31 cellular contexts compared by ENCODE assay signal in genomic region chr11:6271598-6271997, GRCh38. TPM values are rescaled to one million over a fixed set of nuclear protein-coding genes. Genes with fewer than 3 reads are reported as not detected.
"Had no signal": no experiment of that assay in that cellular context is flagged by ENCODE, and none has a peak within 500 bp of the region (broad histone marks: within the 10 kb centered on the region; RNA-seq: fewer than 3 reads in every experiment).

No MANE protein-coding gene starts in this region.

- FAIRE-seq: islet of Langerhans had no signal

- H3K9me3 ChIP-seq: mucosa of descending colon, ovary, testis, tibial artery had no signal

- H3K27me3 ChIP-seq: ovary, testis had no signal

- DNase-seq: cortex of kidney; effector CD4-positive, alpha-beta T cell; foreskin keratinocyte; glutamatergic neuron; heart right ventricle; hippocampal formation; left colon; mucosa of descending colon; naive B cell; occipital lobe; ovary; posterior cingulate gyrus; stimulated activated CD4-positive, alpha-beta T cell treated with anti-CD3 and anti-CD28 coated beads, Interleukin-12 subunit alpha, Interleukin-12 subunit beta, amount 100 ng/mL, for 4 hours; stimulated activated CD4-positive, alpha-beta T cell treated with anti-CD3 and anti-CD28 coated beads, Interleukin-1b, Interleukin-23, amount 100 ng/mL, for 48 hours; stimulated activated CD4-positive, alpha-beta T cell treated with anti-CD3 and anti-CD28 coated beads, Interleukin-4, amount 100 ng/mL, for 1 hour; stimulated activated CD8-positive, alpha-beta memory T cell treated with anti-CD3 and anti-CD28 coated beads, Interleukin-4, amount 100 ng/mL, for 48 hours; stimulated activated naive CD4-positive, alpha-beta T cell treated with Interleukin-2 at 50 U/mL for 16 hours; stomach; testis; tibial artery had no signal

- H3K4me2 ChIP-seq: smooth muscle cell had no signal

- H3K27ac ChIP-seq: foreskin keratinocyte, heart right ventricle, ovary, stomach, testis, tibial artery had no signal

- ATAC-seq: foreskin keratinocyte; left colon; mucosa of descending colon; natural killer cell treated with Interleukin-12 subunit alpha and Interleukin-12 subunit beta and Interleukin-15 and Interleukin-18, amount 100 ng/mL, for 72 hours; sciatic nerve had no signal

- H3K4me1 ChIP-seq: foreskin keratinocyte, stomach had no signal

- H3K4me3 ChIP-seq: lung, mucosa of descending colon, ovary, smooth muscle cell, stomach, tibial artery had no signal

- H3K36me3 ChIP-seq: heart right ventricle, ovary, tibial artery had no signal

RNA-seq across cellular contexts. Expression of gene CCKBR, which starts 12.0 kb away (rescaled TPM):
- total RNA-seq: dermis microvascular lymphatic vessel endothelial cell; foreskin keratinocyte; heart right ventricle; kidney epithelial cell; left colon; liver; lung; natural killer cell treated with Interleukin-12 subunit alpha and Interleukin-12 subunit beta and Interleukin-15 and Interleukin-18, amount 100 ng/mL, for 72 hours; pulmonary artery endothelial cell; subcutaneous adipose tissue; urinary bladder had no signal
- polyA plus RNA-seq: foreskin keratinocyte, liver, lung had no signal

RNA-seq across cellular contexts. Expression of gene CNGA4, which starts 32.7 kb away (rescaled TPM):
- total RNA-seq: dermis microvascular lymphatic vessel endothelial cell; liver; natural killer cell treated with Interleukin-12 subunit alpha and Interleukin-12 subunit beta and Interleukin-15 and Interleukin-18, amount 100 ng/mL, for 72 hours; pulmonary artery endothelial cell; stomach; subcutaneous adipose tissue; urinary bladder had no signal
- polyA plus RNA-seq: smooth muscle cell had no signal
